1 cellular context compared by ENCODE assay signal in genomic region chr4:102824398-102824797, GRCh38.
TF ChIP-seq lines count a peak whose summit lies in the region.

No MANE protein-coding gene starts in this region.

TF ChIP-seq in H1, 55 proteins besides CTCF, POLR2A, EP300 and RAD21:
- TF ChIP-seq RBBP5 (IDR thresholded peaks at IDR 0.05; ENCODE audit: borderline replicate concordance, low read depth, low read length) (no peak), GTF2F1 (IDR thresholded peaks at IDR 0.05; ENCODE audit: borderline replicate concordance, low read depth, low read length) (no peak)
